ENCODE assay signal across 8 cellular contexts in the genomic region with DNA sequence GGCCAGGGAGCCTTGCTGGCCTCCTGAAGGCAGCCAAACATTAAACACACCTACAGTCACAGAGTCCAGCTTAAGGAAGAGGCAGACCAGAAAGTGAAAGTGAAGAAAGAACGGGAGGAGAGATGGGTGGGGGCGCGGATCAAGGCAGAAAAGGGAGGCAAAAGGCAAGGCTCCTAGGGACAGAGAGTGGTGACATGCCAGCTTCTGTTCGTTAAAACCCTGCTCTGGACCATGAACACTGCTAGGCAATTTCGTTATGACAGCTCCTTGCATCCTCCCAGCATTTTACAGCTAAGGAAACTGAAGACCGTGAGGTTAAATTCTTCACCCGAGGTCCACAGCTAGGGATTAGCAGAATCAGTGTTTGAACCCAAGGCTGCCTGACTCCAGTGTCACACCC. TPM values are rescaled to one million over a fixed set of nuclear protein-coding genes. Genes with fewer than 3 reads are reported as not detected.
DNase-seq lines count a peak whose midpoint lies in the region; ATAC-seq, FAIRE-seq and TF ChIP-seq lines count a peak whose summit lies in the region.
"Not testable (repeated sequence)": the region's sequence is repeated elsewhere in the genome, so short reads cannot be mapped to it uniquely, and the experiment has no call there.

No MANE protein-coding gene starts in this region.

- POLR2A ChIA-PET in activated CD4-positive, alpha-beta T cell treated with anti-CD3 and anti-CD28 coated beads, Interleukin-2, amount 10 ng/mL, durations not matched to agents 7 days and 5 days (lab: Charles Lee): not testable (repeated sequence)

- CTCF ChIA-PET in activated CD4-positive, alpha-beta T cell treated with anti-CD3 and anti-CD28 coated beads, Interleukin-2, amount 10 ng/mL, durations not matched to agents 7 days and 5 days (lab: Charles Lee): interaction anchor here (0.6 to 1.4 kb wide), 3 partner anchors 13 to 1133 kb away, joined by 4 read pairs; a partner anchor contains a TSS

- H3K9me3 ChIP-seq in lung (ENCODE audit: control insufficient read depth in 2 of 2, insufficient read depth in 1 of 2, low read length in 1 of 2); upper lobe of right lung: not testable (repeated sequence)

- not testable (repeated sequence) for TF ChIP-seq CTCF in fibroblast of villous mesenchyme (IDR thresholded peaks at IDR 0.05; ENCODE audit: insufficient read depth, low read depth, low read length); lung (IDR thresholded peaks at IDR 0.05; ENCODE audit: control extremely low read depth, extremely low read depth); upper lobe of right lung (IDR thresholded peaks at IDR 0.05)

- H3K4me1 ChIP-seq in lung (ENCODE audit: control insufficient read depth in 2 of 2, insufficient read depth in 2 of 2, low read length in 2 of 2) (peaks cover 7 to 15% of the 10 kb centered on the region in 2 donors), upper lobe of right lung (peaks cover 21% of the 10 kb centered on the region)

- peak overlapping the region in 1 of 2 donors; percentile 28 for H3K27ac ChIP-seq in lung (ENCODE audit: low read depth in 1 of 2, low read length in 1 of 2)
- H3K27ac ChIP-seq in upper lobe of right lung: not testable (repeated sequence)

- not testable (repeated sequence) for H3K9me3 Mint-ChIP-seq in activated CD4-positive, alpha-beta T cell treated with anti-CD3 and anti-CD28 coated beads, Interleukin-2, amount 10 ng/mL, durations not matched to agents 7 days and 5 days; activated naive CD8-positive, alpha-beta T cell treated with anti-CD3 and anti-CD28 coated beads, Interleukin-2, amount 50 U/mL, for 24 hours

- intact Hi-C loops in sciatic nerve (cut with DNase I); upper lobe of right lung (cut with DNase I): not testable (repeated sequence)

- H3K4me3 ChIP-seq in fibroblast of villous mesenchyme (ENCODE audit: low read depth, low read length) (peak overlapping the region; percentile 31), upper lobe of right lung (peak overlapping the region; percentile 31)
- not testable (repeated sequence) for H3K4me3 ChIP-seq in lung

- peak overlapping the region; percentile 67 for H3K4me3 Mint-ChIP-seq in activated CD4-positive, alpha-beta T cell treated with anti-CD3 and anti-CD28 coated beads, Interleukin-2, amount 10 ng/mL, durations not matched to agents 7 days and 5 days
- peak overlapping the region; percentile 67 for H3K4me3 Mint-ChIP-seq in activated naive CD8-positive, alpha-beta T cell treated with anti-CD3 and anti-CD28 coated beads, Interleukin-2, amount 50 U/mL, for 24 hours

- not testable (repeated sequence) for TF ChIP-seq POLR2A in GM12891 (IDR thresholded peaks at IDR 0.05; ENCODE audit: low read depth, low read length)

- WGBS in lung, 2 donors: 20 to 42% methylated on average over 7 of the region's 7 CpGs

- H3K4me1 Mint-ChIP-seq in activated CD4-positive, alpha-beta T cell treated with anti-CD3 and anti-CD28 coated beads, Interleukin-2, amount 10 ng/mL, durations not matched to agents 7 days and 5 days: peaks cover 74% of the 10 kb centered on the region
- peaks cover 44% of the 10 kb centered on the region for H3K4me1 Mint-ChIP-seq in activated naive CD8-positive, alpha-beta T cell treated with anti-CD3 and anti-CD28 coated beads, Interleukin-2, amount 50 U/mL, for 24 hours

- DNase-seq in GM12891 (ENCODE audit: insufficient read length, low spot score); activated naive CD8-positive, alpha-beta T cell treated with anti-CD3 and anti-CD28 coated beads, Interleukin-2, amount 50 U/mL, for 24 hours; lung (ENCODE audit: low spot score); sciatic nerve (ENCODE audit: low spot score); upper lobe of right lung: not testable (repeated sequence)
- DNase-seq in NOMO-1 treated with dmso at 0.1 percent for 144 hours (lab: John Stamatoyannopoulos, UW; ENCODE audit: unreplicated experiment): peak; percentile 26
- peak; percentile 27 for DNase-seq in activated CD4-positive, alpha-beta T cell treated with anti-CD3 and anti-CD28 coated beads, Interleukin-2, amount 10 ng/mL, durations not matched to agents 7 days and 5 days
- peak; percentile 54 for DNase-seq in fibroblast of villous mesenchyme (ENCODE audit: low read depth)

- H3K27ac Mint-ChIP-seq in activated CD4-positive, alpha-beta T cell treated with anti-CD3 and anti-CD28 coated beads, Interleukin-2, amount 10 ng/mL, durations not matched to agents 7 days and 5 days: peak overlapping the region; percentile 90
- peak overlapping the region; percentile 33 for H3K27ac Mint-ChIP-seq in activated naive CD8-positive, alpha-beta T cell treated with anti-CD3 and anti-CD28 coated beads, Interleukin-2, amount 50 U/mL, for 24 hours

- not testable (repeated sequence) for H3K27me3 ChIP-seq in lung (ENCODE audit: control insufficient read depth, insufficient read depth); upper lobe of right lung

- peak; percentile 75 for FAIRE-seq in GM12891 (lab: Jason Lieb, UNC)

- H3K27me3 Mint-ChIP-seq in activated CD4-positive, alpha-beta T cell treated with anti-CD3 and anti-CD28 coated beads, Interleukin-2, amount 10 ng/mL, durations not matched to agents 7 days and 5 days; activated naive CD8-positive, alpha-beta T cell treated with anti-CD3 and anti-CD28 coated beads, Interleukin-2, amount 50 U/mL, for 24 hours: not testable (repeated sequence)

- H3K36me3 Mint-ChIP-seq in activated CD4-positive, alpha-beta T cell treated with anti-CD3 and anti-CD28 coated beads, Interleukin-2, amount 10 ng/mL, durations not matched to agents 7 days and 5 days (ENCODE audit: low read depth); activated naive CD8-positive, alpha-beta T cell treated with anti-CD3 and anti-CD28 coated beads, Interleukin-2, amount 50 U/mL, for 24 hours (ENCODE audit: low read depth): not testable (repeated sequence)

- H3K36me3 ChIP-seq in lung (ENCODE audit: control insufficient read depth in 2 of 2, insufficient read depth in 2 of 2, low read length in 2 of 2); upper lobe of right lung: not testable (repeated sequence)

- ATAC-seq in activated naive CD8-positive, alpha-beta T cell treated with anti-CD3 and anti-CD28 coated beads, Interleukin-2, amount 50 U/mL, for 24 hours: peak; percentile 21
- peak; percentile 20 for ATAC-seq in lung (ENCODE audit: insufficient read depth, low FRiP score)
- ATAC-seq in sciatic nerve: peak; percentile 39
- ATAC-seq in upper lobe of right lung: peak; percentile 60

RNA-seq across cellular contexts. Expression of a gene that starts 51.7 kb away (rescaled TPM):
- 3.7 TPM for polyA plus RNA-seq in GM12891 (2012; ENCODE audit: low read depth, missing spikeins)
- total RNA-seq in activated CD4-positive, alpha-beta T cell treated with anti-CD3 and anti-CD28 coated beads, Interleukin-2, amount 10 ng/mL, durations not matched to agents 7 days and 5 days: 10 to 100 TPM; 17.4 to 18.2 TPM
- 103 and 188 TPM in 2 replicates for total RNA-seq in fibroblast of villous mesenchyme
- total RNA-seq in lung: 10 to 100 TPM; 32.7 to 85.6 TPM
- polyA plus RNA-seq in lung: 10 to 100 TPM in 1 of 2 donors, 1 to 10 TPM in 1; 9.9 to 12.3 TPM
- 29.8 TPM for total RNA-seq in sciatic nerve
- 44.9 TPM for total RNA-seq in upper lobe of right lung
